In the genomic region with DNA sequence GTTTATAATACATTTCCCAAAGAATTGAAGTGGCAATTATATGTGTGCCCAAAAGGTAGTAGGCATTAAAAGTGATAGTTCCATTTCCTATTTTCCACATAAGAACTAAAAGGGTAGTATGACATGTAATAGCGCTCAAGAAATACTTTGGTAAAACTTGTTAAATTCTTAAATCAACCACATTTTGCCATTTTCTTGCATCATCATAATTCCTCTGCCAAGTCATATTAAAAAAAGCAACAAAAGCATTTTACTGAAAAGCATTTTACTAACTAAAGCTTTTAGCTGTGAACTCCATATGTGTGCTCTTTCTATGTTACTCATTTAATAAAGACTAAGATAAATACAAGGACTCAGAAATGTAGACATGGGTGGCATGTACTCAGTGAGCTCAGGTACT, we compare ENCODE assay signal across 27 cellular contexts.
DNase-seq lines count a peak whose midpoint lies in the region; ATAC-seq and TF ChIP-seq lines count a peak whose summit lies in the region.
"Had no signal": no experiment of that assay in that cellular context is flagged by ENCODE, and none has a peak within 500 bp of the region (broad histone marks: within the 10 kb centered on the region; RNA-seq: fewer than 3 reads in every experiment).

No MANE protein-coding gene starts in this region.

- intact Hi-C loops in CD4-positive, alpha-beta T cell (cut with DNase I, micrococcal nuclease), result no loop called here

- in situ Hi-C loops in GM13976 (cut with MboI; ENCODE audit: low sequenced_read_pairs, unreplicated experiment), result no loop called here

- no peak overlapping the region for H3K27ac ChIP-seq in CD4-positive, alpha-beta T cell (ENCODE audit: low read depth, low read length)
- H3K27ac ChIP-seq: coronary artery, left lung, psoas muscle, vagina had no signal

- no peaks in the 10 kb centered on the region for H3K9me3 Mint-ChIP-seq in CD4-positive, alpha-beta T cell
- no peaks in the 10 kb centered on the region for H3K9me3 Mint-ChIP-seq in progenitor cell of endocrine pancreas (ENCODE audit: low read depth)
- H3K9me3 Mint-ChIP-seq: effector memory CD8-positive, alpha-beta T cell; stimulated activated naive CD8-positive, alpha-beta T cell treated with anti-CD3 and anti-CD28 coated beads, Interleukin-15, Interleukin-2, amounts not matched to agents 100 ng/mL and 50 ng/mL, for 24 hours had no signal

- H3K27ac Mint-ChIP-seq in CD4-positive, alpha-beta T cell, result peak overlapping the region; percentile 7
- H3K27ac Mint-ChIP-seq in T-helper 17 cell (peak overlapping the region; percentile 19), progenitor cell of endocrine pancreas (peak overlapping the region; percentile 67)

- ATAC-seq in CD4-positive, alpha-beta T cell (ENCODE audit: poor library complexity), result no peak
- ATAC-seq in T-helper 17 cell, result no peak
- no peak for ATAC-seq in HG03135 (IDR thresholded peaks at IDR 0.05; ENCODE audit: unreplicated experiment)
- no peak for ATAC-seq in HG03565 (IDR thresholded peaks at IDR 0.05; ENCODE audit: unreplicated experiment)
- ATAC-seq: effector memory CD8-positive, alpha-beta T cell; left lung; psoas muscle had no signal

- no peak overlapping the region for H3K4me3 Mint-ChIP-seq in CD4-positive, alpha-beta T cell
- H3K4me3 Mint-ChIP-seq in T-helper 17 cell (no peak overlapping the region), progenitor cell of endocrine pancreas (ENCODE audit: low read depth) (no peak overlapping the region)
- H3K4me3 Mint-ChIP-seq: effector memory CD8-positive, alpha-beta T cell; immature natural killer cell; stimulated activated naive CD8-positive, alpha-beta T cell treated with anti-CD3 and anti-CD28 coated beads, Interleukin-15, Interleukin-2, amounts not matched to agents 100 ng/mL and 50 ng/mL, for 24 hours had no signal

- TF ChIP-seq CTCF in CD4-positive, alpha-beta T cell (IDR thresholded peaks at IDR 0.05), result no peak
- TF ChIP-seq CTCF in progenitor cell of endocrine pancreas (IDR thresholded peaks at IDR 0.05; ENCODE audit: unreplicated experiment), result no peak
- no peak for TF ChIP-seq CTCF in GM13976 (IDR thresholded peaks at IDR 0.05; ENCODE audit: borderline replicate concordance, control extremely low read depth, extremely low read depth, insufficient read depth, missing control alignments)

- POLR2A ChIA-PET in CD4-positive, alpha-beta T cell (lab: Charles Lee), result interaction anchor here (1.3 kb wide), 1 partner anchor 21 kb away, joined by 3 read pairs; no protein-coding TSS in a partner anchor

- peaks cover 85% of the 10 kb centered on the region for H3K36me3 Mint-ChIP-seq in CD4-positive, alpha-beta T cell (ENCODE audit: low read depth)
- H3K36me3 Mint-ChIP-seq in T-helper 17 cell (ENCODE audit: low read depth), result peaks cover 10% of the 10 kb centered on the region
- H3K36me3 Mint-ChIP-seq in progenitor cell of endocrine pancreas (ENCODE audit: insufficient read depth), result peaks cover 12% of the 10 kb centered on the region

- H3K27me3 ChIP-seq in CD4-positive, alpha-beta T cell (ENCODE audit: control insufficient read depth, insufficient read depth, low read length), result no peaks in the 10 kb centered on the region
- H3K27me3 ChIP-seq: left lung, vagina had no signal

- H3K9me3 ChIP-seq in CD4-positive, alpha-beta T cell (ENCODE audit: control insufficient read depth, low read length), result no peaks in the 10 kb centered on the region
- no peaks in the 10 kb centered on the region for H3K9me3 ChIP-seq in T-helper 17 cell (ENCODE audit: control insufficient read depth, low read length, poor library complexity, severe bottlenecking)
- H3K9me3 ChIP-seq: left lung, psoas muscle, vagina had no signal

- CTCF ChIA-PET in CD4-positive, alpha-beta T cell (lab: Charles Lee), result no interaction called here

- no peak for DNase-seq in CD4-positive, alpha-beta T cell
- DNase-seq in T-helper 17 cell (no peak), fibroblast of gingiva (ENCODE audit: low read depth) (peak; percentile 40), progenitor cell of endocrine pancreas (ENCODE audit: low spot score, unreplicated experiment) (no peak), NCI-H1092 (lab: John Stamatoyannopoulos, UW) (no peak), GM13976 (ENCODE audit: low spot score) (no peak)
- DNase-seq: activated CD4-positive, CD25-positive, alpha-beta regulatory T cell treated with anti-CD3 and anti-CD28 coated beads, Interleukin-2, amount 50 U/mL, for 72 hours; AML-193; amniotic stem cell; DMS153; effector memory CD8-positive, alpha-beta T cell; hypothalamus; immature natural killer cell; KBM-7; left lung; MM.1S; NCI-H1417 treated with DMSO at 0.1 percent for 48 hours; NCI-H2081 treated with DMSO at 0.1 percent for 48 hours; NCI-H345; NCI-H748 treated with DMSO at 0.1 percent for 48 hours; nucleus accumbens; psoas muscle had no signal

- peaks cover 39% of the 10 kb centered on the region for H3K4me1 Mint-ChIP-seq in CD4-positive, alpha-beta T cell (ENCODE audit: low read depth)
- peaks cover 18% of the 10 kb centered on the region for H3K4me1 Mint-ChIP-seq in T-helper 17 cell
- no peaks in the 10 kb centered on the region for H3K4me1 Mint-ChIP-seq in progenitor cell of endocrine pancreas (ENCODE audit: low read depth)

- H3K27me3 Mint-ChIP-seq in CD4-positive, alpha-beta T cell, result no peaks in the 10 kb centered on the region
- H3K27me3 Mint-ChIP-seq in T-helper 17 cell, result no peaks in the 10 kb centered on the region
- no peaks in the 10 kb centered on the region for H3K27me3 Mint-ChIP-seq in progenitor cell of endocrine pancreas
- H3K27me3 Mint-ChIP-seq: effector memory CD8-positive, alpha-beta T cell; stimulated activated naive CD8-positive, alpha-beta T cell treated with anti-CD3 and anti-CD28 coated beads, Interleukin-15, Interleukin-2, amounts not matched to agents 100 ng/mL and 50 ng/mL, for 24 hours had no signal

Comparison
In these comparisons a context has a peak if more than half of its experiments do, and no peak if none do; other contexts are left out.
1. H3K27ac Mint-ChIP-seq: peak in every context shown above with its lines; median percentile 67 in progenitor cell of endocrine pancreas; 19 in T-helper 17 cell; 7 in CD4-positive, alpha-beta T cell.